8 cellular contexts compared by ENCODE assay signal in the genomic region with DNA sequence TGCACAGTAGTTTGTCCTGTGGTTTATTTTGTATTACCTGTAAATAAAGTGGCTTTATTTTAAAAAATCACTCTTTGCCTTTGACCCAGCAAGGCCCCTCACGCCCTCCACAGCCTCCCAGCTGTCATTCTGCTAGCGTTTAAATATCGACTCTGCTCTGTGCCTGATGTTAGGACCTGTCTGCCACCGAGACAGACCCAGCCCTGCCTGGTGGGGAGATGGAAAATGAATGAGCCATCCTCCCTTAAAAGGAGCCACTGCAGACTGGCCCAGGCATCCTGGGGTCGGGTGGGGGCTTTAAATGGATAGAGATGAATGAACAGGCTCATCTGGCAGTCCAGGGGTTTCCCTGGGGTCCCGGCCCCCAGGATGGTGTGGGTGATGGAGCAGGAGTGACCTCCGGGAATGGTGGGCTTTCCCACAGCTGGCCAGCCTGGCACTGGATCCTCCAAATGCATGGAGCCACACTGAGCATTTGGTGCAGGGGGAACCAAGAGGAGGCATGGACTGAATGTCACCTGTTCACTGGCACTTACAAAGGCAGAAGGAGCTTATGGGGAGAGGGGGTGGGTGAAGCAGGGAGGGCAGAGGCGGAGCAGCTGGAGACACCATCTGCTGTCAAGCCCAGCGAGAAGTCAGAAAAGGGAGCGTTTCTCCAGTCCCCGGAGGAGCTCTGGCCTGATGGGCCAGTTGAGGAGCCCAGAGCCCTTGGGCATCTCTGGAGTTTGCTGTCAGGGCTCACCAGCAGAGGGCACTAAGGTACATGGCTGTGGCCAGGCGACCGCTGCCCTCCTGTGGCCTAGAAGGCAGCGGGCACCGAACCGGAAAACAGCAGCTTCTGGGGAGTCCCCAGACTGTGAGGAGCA. TPM values are rescaled to one million over a fixed set of nuclear protein-coding genes. Genes with fewer than 3 reads are reported as not detected.
DNase-seq lines count a peak whose midpoint lies in the region; ATAC-seq and TF ChIP-seq lines count a peak whose summit lies in the region.

No MANE protein-coding gene starts in this region.

- H3K36me3 Mint-ChIP-seq in activated naive CD8-positive, alpha-beta T cell treated with anti-CD3 and anti-CD28 coated beads, Interleukin-2, amount 50 U/mL, for 24 hours (ENCODE audit: low read depth), result no peaks in the 10 kb centered on the region

- no peaks in the 10 kb centered on the region for H3K4me1 ChIP-seq in right cardiac atrium (ENCODE audit: control insufficient read depth, insufficient read depth, low read length)

- 44% methylated on average over 16 of the region's 16 CpGs for WGBS in right cardiac atrium

- peak; percentile 73 for TF ChIP-seq CTCF in GM12865 (IDR thresholded peaks at IDR 0.05; ENCODE audit: insufficient read depth, low read depth, low read length, missing control alignments)

- H3K9me3 ChIP-seq in right cardiac atrium (ENCODE audit: control insufficient read depth, low read length), result no peaks in the 10 kb centered on the region

- peak; percentile 96 for DNase-seq in 8988T
- DNase-seq in GM12865 (ENCODE audit: low read depth), result peak; percentile 80
- peak; percentile 62 for DNase-seq in Jurkat, Clone E6-1 (ENCODE audit: low read depth, low spot score)
- peak; percentile 78 for DNase-seq in OCI-M1 (lab: John Stamatoyannopoulos, UW)
- DNase-seq in activated naive CD8-positive, alpha-beta T cell treated with anti-CD3 and anti-CD28 coated beads, Interleukin-2, amount 50 U/mL, for 24 hours, result peak; percentile 83
- DNase-seq in right cardiac atrium, result peak in 2 of 3 donors; percentile 62 to 84
- peak; percentile 42 for DNase-seq in stimulated activated CD4-positive, alpha-beta T cell treated with anti-CD3 and anti-CD28 coated beads, Interleukin-12 subunit alpha, Interleukin-12 subunit beta, amount 100 ng/mL, for 4 hours

- H3K27ac ChIP-seq in right cardiac atrium (ENCODE audit: low read length), result no peak overlapping the region

- H3K4me1 Mint-ChIP-seq in activated naive CD8-positive, alpha-beta T cell treated with anti-CD3 and anti-CD28 coated beads, Interleukin-2, amount 50 U/mL, for 24 hours, result peaks cover 31% of the 10 kb centered on the region

- no peaks in the 10 kb centered on the region for H3K9me3 Mint-ChIP-seq in activated naive CD8-positive, alpha-beta T cell treated with anti-CD3 and anti-CD28 coated beads, Interleukin-2, amount 50 U/mL, for 24 hours

- H3K4me3 ChIP-seq in GM12865 (ENCODE audit: low read depth, low read length) (no peak overlapping the region), right cardiac atrium (ENCODE audit: low read length) (no peak overlapping the region)
- no peak overlapping the region for H3K4me3 ChIP-seq in Jurkat, Clone E6-1 (ENCODE audit: low read length)

- H3K27me3 ChIP-seq in right cardiac atrium (ENCODE audit: control insufficient read depth, insufficient read depth), result no peaks in the 10 kb centered on the region

- peak; percentile 86 for ATAC-seq in activated naive CD8-positive, alpha-beta T cell treated with anti-CD3 and anti-CD28 coated beads, Interleukin-2, amount 50 U/mL, for 24 hours
- ATAC-seq in right cardiac atrium (peak; percentile 46 to 57), GM19328 (IDR thresholded peaks at IDR 0.05; ENCODE audit: unreplicated experiment) (no peak)

- no peaks in the 10 kb centered on the region for H3K27me3 Mint-ChIP-seq in activated naive CD8-positive, alpha-beta T cell treated with anti-CD3 and anti-CD28 coated beads, Interleukin-2, amount 50 U/mL, for 24 hours

- no peak overlapping the region for H3K27ac Mint-ChIP-seq in activated naive CD8-positive, alpha-beta T cell treated with anti-CD3 and anti-CD28 coated beads, Interleukin-2, amount 50 U/mL, for 24 hours

- no peak overlapping the region for H3K4me3 Mint-ChIP-seq in activated naive CD8-positive, alpha-beta T cell treated with anti-CD3 and anti-CD28 coated beads, Interleukin-2, amount 50 U/mL, for 24 hours

- intact Hi-C loops in right cardiac atrium (cut with DNase I), result loop anchor here in 1 of 4 donors (10.0 kb wide), 1 partner anchor 86 kb away; no protein-coding TSS in a partner anchor

RNA-seq across cellular contexts. Expression of a gene that starts 11.9 kb away (rescaled TPM):
- not detected for polyA plus RNA-seq in Jurkat, Clone E6-1 (2012; ENCODE audit: insufficient read depth, insufficient read length)
- under 1 TPM; 0.06 to 0.40 (median 0.20) TPM for total RNA-seq in right cardiac atrium
- polyA plus RNA-seq in right cardiac atrium, result 0.09 TPM

RNA-seq across cellular contexts. Expression of a gene that starts 47.7 kb away (rescaled TPM):
- 54.7 TPM for polyA plus RNA-seq in Jurkat, Clone E6-1 (2012; ENCODE audit: insufficient read depth, insufficient read length)
- total RNA-seq in right cardiac atrium, result 10 to 100 TPM; 37.6 to 40.2 (median 38.3) TPM
- polyA plus RNA-seq in right cardiac atrium, result 67.8 TPM

Comparison
In these comparisons a context has a peak if more than half of its experiments do, and no peak if none do; other contexts are left out.
1. DNase-seq: peak in every context shown above with its lines; median percentile 96 in 8988T; 83 in activated naive CD8-positive, alpha-beta T cell treated with anti-CD3 and anti-CD28 coated beads, Interleukin-2, amount 50 U/mL, for 24 hours; 80 in GM12865; 78 in OCI-M1; 73 in right cardiac atrium; 62 in Jurkat, Clone E6-1; 42 in stimulated activated CD4-positive, alpha-beta T cell treated with anti-CD3 and anti-CD28 coated beads, Interleukin-12 subunit alpha, Interleukin-12 subunit beta, amount 100 ng/mL, for 4 hours.